In the genomic region with DNA sequence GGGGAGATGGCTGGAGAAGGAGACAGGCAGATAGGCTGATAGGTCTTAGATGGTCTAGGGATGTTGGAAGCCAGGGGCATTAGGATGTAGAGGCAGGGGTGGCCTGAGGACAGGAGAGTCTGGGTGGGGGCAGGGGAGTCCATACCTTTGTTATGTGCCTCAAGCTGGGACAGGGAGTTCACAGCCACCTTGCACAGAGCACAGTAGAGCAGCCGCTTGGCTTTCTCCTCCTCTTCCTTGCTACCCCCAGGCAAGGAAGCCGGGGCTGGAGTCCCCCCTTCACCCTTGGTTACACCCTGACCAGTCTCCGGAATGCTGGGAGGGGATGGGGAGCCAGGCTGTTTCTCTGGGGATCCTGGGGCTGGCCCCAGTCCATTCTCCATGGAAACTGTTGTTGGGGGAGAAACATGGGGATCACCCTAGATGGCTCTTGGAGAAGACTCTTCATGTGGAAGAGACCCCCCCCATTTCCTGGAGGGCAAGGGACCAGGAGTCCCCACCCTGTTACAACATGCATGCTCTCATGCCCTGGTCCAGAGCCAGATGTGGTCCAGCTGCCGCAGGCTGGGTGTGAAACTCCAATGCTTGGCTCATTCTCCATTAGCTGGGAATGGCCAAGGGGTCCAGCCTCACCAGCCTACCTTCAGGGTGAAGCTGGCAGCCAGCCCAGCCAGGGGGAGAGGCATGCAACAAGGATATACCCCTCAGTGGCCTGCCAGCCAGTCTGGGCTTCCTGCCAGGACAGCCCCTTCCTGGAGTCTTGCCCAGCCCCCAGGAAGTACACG, we compare ENCODE assay signal across 9 cellular contexts. TPM values are rescaled to one million over a fixed set of nuclear protein-coding genes. Genes with fewer than 3 reads are reported as not detected.
A peak's percentile ranks its signal among the peaks of the same experiment; 100 is the strongest.
DNase-seq lines count a peak whose midpoint lies in the region; ATAC-seq and TF ChIP-seq lines count a peak whose summit lies in the region.
"Had no signal": no experiment of that assay in that cellular context is flagged by ENCODE, and none has a peak within 500 bp of the region (broad histone marks: within the 10 kb centered on the region; RNA-seq: fewer than 3 reads in every experiment).

No MANE protein-coding gene starts in this region.

- DNase-seq in HFFc6 (no peak), RWPE1 (ENCODE audit: low spot score) (no peak), Right ventricle myocardium superior (peak; percentile 86)
- no peak for DNase-seq in stimulated activated effector memory CD8-positive, alpha-beta T cell treated with anti-CD3 and anti-CD28 coated beads, Interleukin-12 subunit alpha, Interleukin-12 subunit beta, amount 100 ng/mL, for 72 hours (ENCODE audit: low spot score in 2 of 2)
- no peak for DNase-seq in activated CD8-positive, alpha-beta memory T cell treated with anti-CD3 and anti-CD28 coated beads, Interleukin-2, amount 10 ng/mL, durations not matched to agents 7 days and 5 days
- no peak for DNase-seq in activated CD8-positive, alpha-beta memory T cell treated with anti-CD3 and anti-CD28 coated beads for 24 hours
- DNase-seq: Karpas-422 had no signal

- ATAC-seq in Right ventricle myocardium superior (ENCODE audit: poor library complexity) (peak; percentile 19), HG02759 (IDR thresholded peaks at IDR 0.05; ENCODE audit: unreplicated experiment) (no peak), GM21576 (IDR thresholded peaks at IDR 0.05; ENCODE audit: unreplicated experiment) (no peak)
- ATAC-seq in stimulated activated effector memory CD8-positive, alpha-beta T cell treated with anti-CD3 and anti-CD28 coated beads, Interleukin-12 subunit alpha, Interleukin-12 subunit beta, amount 100 ng/mL, for 72 hours: no peak
- ATAC-seq in activated CD8-positive, alpha-beta memory T cell treated with anti-CD3 and anti-CD28 coated beads, Interleukin-2, amount 10 ng/mL, durations not matched to agents 7 days and 5 days: no peak

- intact Hi-C loops in Right ventricle myocardium superior (cut with DNase I): no loop called here

- CTCF ChIA-PET in RWPE1 (lab: Yijun Ruan, JAX): interaction anchor here (0.8 to 1.0 kb wide), 3 partner anchors 28 to 75 kb away, joined by 3 to 5 read pairs (median 3); no protein-coding TSS in a partner anchor
- CTCF ChIA-PET in activated CD8-positive, alpha-beta memory T cell treated with anti-CD3 and anti-CD28 coated beads, Interleukin-2, amount 10 ng/mL, durations not matched to agents 7 days and 5 days (lab: Charles Lee): interaction anchor here (1.0 to 5.1 kb wide), 12 partner anchors 9 to 157 kb away, joined by 3 to 29 read pairs (median 4); no protein-coding TSS in a partner anchor

- H3K36me3 Mint-ChIP-seq in HFFc6 (ENCODE audit: low read depth): no peaks in the 10 kb centered on the region
- H3K36me3 Mint-ChIP-seq in stimulated activated effector memory CD8-positive, alpha-beta T cell treated with anti-CD3 and anti-CD28 coated beads, Interleukin-12 subunit alpha, Interleukin-12 subunit beta, amount 100 ng/mL, for 72 hours: no peaks in the 10 kb centered on the region
- no peaks in the 10 kb centered on the region for H3K36me3 Mint-ChIP-seq in activated CD8-positive, alpha-beta memory T cell treated with anti-CD3 and anti-CD28 coated beads, Interleukin-2, amount 10 ng/mL, durations not matched to agents 7 days and 5 days

- no peaks in the 10 kb centered on the region for H3K9me3 Mint-ChIP-seq in HFFc6
- H3K9me3 Mint-ChIP-seq in stimulated activated effector memory CD8-positive, alpha-beta T cell treated with anti-CD3 and anti-CD28 coated beads, Interleukin-12 subunit alpha, Interleukin-12 subunit beta, amount 100 ng/mL, for 72 hours: no peaks in the 10 kb centered on the region
- H3K9me3 Mint-ChIP-seq in activated CD8-positive, alpha-beta memory T cell treated with anti-CD3 and anti-CD28 coated beads, Interleukin-2, amount 10 ng/mL, durations not matched to agents 7 days and 5 days (ENCODE audit: low read depth): no peaks in the 10 kb centered on the region

- peaks cover 54% of the 10 kb centered on the region for H3K4me1 Mint-ChIP-seq in HFFc6 (ENCODE audit: low read depth)
- peaks cover 39% of the 10 kb centered on the region for H3K4me1 Mint-ChIP-seq in stimulated activated effector memory CD8-positive, alpha-beta T cell treated with anti-CD3 and anti-CD28 coated beads, Interleukin-12 subunit alpha, Interleukin-12 subunit beta, amount 100 ng/mL, for 72 hours
- H3K4me1 Mint-ChIP-seq in activated CD8-positive, alpha-beta memory T cell treated with anti-CD3 and anti-CD28 coated beads, Interleukin-2, amount 10 ng/mL, durations not matched to agents 7 days and 5 days: peaks cover 16% of the 10 kb centered on the region

- TF ChIP-seq CTCF in HFFc6 (IDR thresholded peaks at IDR 0.05) (no peak), RWPE1 (conservative IDR thresholded peaks at IDR 0.05; ENCODE audit: low read depth) (no peak)

- H3K4me3 Mint-ChIP-seq in HFFc6: no peak overlapping the region
- no peak overlapping the region for H3K4me3 Mint-ChIP-seq in stimulated activated effector memory CD8-positive, alpha-beta T cell treated with anti-CD3 and anti-CD28 coated beads, Interleukin-12 subunit alpha, Interleukin-12 subunit beta, amount 100 ng/mL, for 72 hours
- no peak overlapping the region for H3K4me3 Mint-ChIP-seq in activated CD8-positive, alpha-beta memory T cell treated with anti-CD3 and anti-CD28 coated beads, Interleukin-2, amount 10 ng/mL, durations not matched to agents 7 days and 5 days

- POLR2A ChIA-PET in RWPE1 (lab: Yijun Ruan, JAX; ENCODE audit: low non-redundant PET): no interaction called here

- peak overlapping the region; percentile 46 for H3K27ac Mint-ChIP-seq in HFFc6
- peak overlapping the region; percentile 74 for H3K27ac Mint-ChIP-seq in stimulated activated effector memory CD8-positive, alpha-beta T cell treated with anti-CD3 and anti-CD28 coated beads, Interleukin-12 subunit alpha, Interleukin-12 subunit beta, amount 100 ng/mL, for 72 hours
- H3K27ac Mint-ChIP-seq in activated CD8-positive, alpha-beta memory T cell treated with anti-CD3 and anti-CD28 coated beads, Interleukin-2, amount 10 ng/mL, durations not matched to agents 7 days and 5 days: no peak overlapping the region

- no peaks in the 10 kb centered on the region; the same call in 1 of the 2 replicates for H3K27me3 Mint-ChIP-seq in HFFc6 (ENCODE audit: insufficient read depth)
- H3K27me3 Mint-ChIP-seq in activated CD8-positive, alpha-beta memory T cell treated with anti-CD3 and anti-CD28 coated beads, Interleukin-2, amount 10 ng/mL, durations not matched to agents 7 days and 5 days: peaks cover 18% of the 10 kb centered on the region

- H3K27ac ChIP-seq in RWPE1: peak overlapping the region; percentile 86

RNA-seq across cellular contexts. Expression of gene GPR84, which starts 7.2 kb away (rescaled TPM):
- total RNA-seq in HFFc6 (2021; fragmentation: NEBNext Ultra II Directional; extraction: Animal tissue kit (Norgen Biotek cat#: 25700)): not detected
- not detected for total RNA-seq in Right ventricle myocardium superior
- under 1 TPM; 0.32 to 0.59 TPM for total RNA-seq in activated CD8-positive, alpha-beta memory T cell treated with anti-CD3 and anti-CD28 coated beads, Interleukin-2, amount 10 ng/mL, durations not matched to agents 7 days and 5 days

RNA-seq across cellular contexts. Expression of gene ZNF385A, which starts 13.0 kb away (rescaled TPM):
- 1 to 10 TPM; 4.0 to 7.4 (median 6.1) TPM for total RNA-seq in HFFc6 (2021; fragmentation: NEBNext Ultra II Directional; extraction: Animal tissue kit (Norgen Biotek cat#: 25700))
- 10.7 TPM for total RNA-seq in Right ventricle myocardium superior
- under 1 TPM; 0.30 to 0.91 TPM for total RNA-seq in activated CD8-positive, alpha-beta memory T cell treated with anti-CD3 and anti-CD28 coated beads, Interleukin-2, amount 10 ng/mL, durations not matched to agents 7 days and 5 days

RNA-seq across cellular contexts. Expression of gene COPZ1, which starts 46.6 kb away (rescaled TPM):
- 100 to 1,000 TPM; 178 to 225 (median 200) TPM for total RNA-seq in HFFc6 (2021; fragmentation: NEBNext Ultra II Directional; extraction: Animal tissue kit (Norgen Biotek cat#: 25700))
- total RNA-seq in Right ventricle myocardium superior: 116 TPM
- 100 to 1,000 TPM in 1 of 2 experiments, 10 to 100 TPM in 1; 90.8 to 104 TPM for total RNA-seq in activated CD8-positive, alpha-beta memory T cell treated with anti-CD3 and anti-CD28 coated beads, Interleukin-2, amount 10 ng/mL, durations not matched to agents 7 days and 5 days

RNA-seq across cellular contexts. Expression of gene ITGA5, which starts 47.5 kb away (rescaled TPM):
- total RNA-seq in HFFc6 (2021; fragmentation: NEBNext Ultra II Directional; extraction: Animal tissue kit (Norgen Biotek cat#: 25700)): 100 to 1,000 TPM; 261 to 355 (median 329) TPM
- total RNA-seq in Right ventricle myocardium superior: 51.6 TPM
- 10 to 100 TPM; 13.2 to 37.6 TPM for total RNA-seq in activated CD8-positive, alpha-beta memory T cell treated with anti-CD3 and anti-CD28 coated beads, Interleukin-2, amount 10 ng/mL, durations not matched to agents 7 days and 5 days
